1 cellular context compared by ENCODE assay signal in genomic region chr17:7572588-7573323, GRCh38.
TF ChIP-seq lines count a peak whose summit lies in the region.

No MANE protein-coding gene starts in this region.

TF ChIP-seq in HepG2, 621 proteins besides CTCF, POLR2A, EP300 and RAD21 (continued from another document and continues in another):
- 0 out of 2 replicates have a peak, but pooled peaks have one; percentile 65 for TF ChIP-seq THAP7 (CRISPR knock-in tag; IDR thresholded peaks at IDR 0.05)
- TF ChIP-seq ZNF138 (CRISPR knock-in tag; IDR thresholded peaks at IDR 0.05; ENCODE audit: low read depth): peak; percentile 93
- peak; percentile 48; the same call in 1 of the 2 replicates for TF ChIP-seq NRL (CRISPR knock-in tag; IDR thresholded peaks at IDR 0.05; ENCODE audit: borderline replicate concordance)
- TF ChIP-seq MATR3 (CRISPR knock-in tag; IDR thresholded peaks at IDR 0.05): no peak
- peak; percentile 32; the same call in 1 of the 2 replicates for TF ChIP-seq TSC22D2 (CRISPR knock-in tag; IDR thresholded peaks at IDR 0.05; ENCODE audit: borderline replicate concordance)
- peak; percentile 41; the same call in 1 of the 2 replicates for TF ChIP-seq ZNF768 (CRISPR knock-in tag; IDR thresholded peaks at IDR 0.05)
- TF ChIP-seq, protein P1, sequence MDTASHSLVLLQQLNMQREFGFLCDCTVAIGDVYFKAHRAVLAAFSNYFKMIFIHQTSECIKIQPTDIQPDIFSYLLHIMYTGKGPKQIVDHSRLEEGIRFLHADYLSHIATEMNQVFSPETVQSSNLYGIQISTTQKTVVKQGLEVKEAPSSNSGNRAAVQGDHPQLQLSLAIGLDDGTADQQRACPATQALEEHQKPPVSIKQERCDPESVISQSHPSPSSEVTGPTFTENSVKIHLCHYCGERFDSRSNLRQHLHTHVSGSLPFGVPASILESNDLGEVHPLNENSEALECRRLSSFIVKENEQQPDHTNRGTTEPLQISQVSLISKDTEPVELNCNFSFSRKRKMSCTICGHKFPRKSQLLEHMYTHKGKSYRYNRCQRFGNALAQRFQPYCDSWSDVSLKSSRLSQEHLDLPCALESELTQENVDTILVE (CRISPR knock-in tag; IDR thresholded peaks at IDR 0.05): 0 out of 2 replicates have a peak, but pooled peaks have one; percentile 15
- TF ChIP-seq ZNF562 (CRISPR knock-in tag; IDR thresholded peaks at IDR 0.05; ENCODE audit: borderline replicate concordance): no peak
- TF ChIP-seq REST (IDR thresholded peaks at IDR 0.05; ENCODE audit: borderline replicate concordance in 1 of 2, low read depth in 1 of 2, low read length in 2 of 2): peak in 1 of 2 experiments; percentile 55; a peak in 1 of 4 replicates
- 0 out of 2 replicates have a peak, but pooled peaks have one; percentile 74 for TF ChIP-seq KLF15 (CRISPR knock-in tag; IDR thresholded peaks at IDR 0.05; ENCODE audit: borderline replicate concordance)
- TF ChIP-seq TOPORS (CRISPR knock-in tag; IDR thresholded peaks at IDR 0.05): 0 out of 2 replicates have a peak, but pooled peaks have one; percentile 57
- no peak for TF ChIP-seq ZNF703 (CRISPR knock-in tag; IDR thresholded peaks at IDR 0.05; ENCODE audit: borderline replicate concordance)
- TF ChIP-seq ELF4 (CRISPR knock-in tag; IDR thresholded peaks at IDR 0.05; ENCODE audit: borderline replicate concordance): peak; percentile 99
- TF ChIP-seq RBM39 (IDR thresholded peaks at IDR 0.05; ENCODE audit: low read depth, low read length, poor library complexity, severe bottlenecking): peak; percentile 84
- no peak for TF ChIP-seq HOMEZ (CRISPR knock-in tag; IDR thresholded peaks at IDR 0.05; ENCODE audit: low read depth)
- peak; percentile 62; the same call in 1 of the 2 replicates for TF ChIP-seq ZFP82 (CRISPR knock-in tag; IDR thresholded peaks at IDR 0.05; ENCODE audit: borderline replicate concordance)
- peak; percentile 79; the same call in 1 of the 2 replicates for TF ChIP-seq ZNF317 (CRISPR knock-in tag; IDR thresholded peaks at IDR 0.05)
- no peak for TF ChIP-seq ZSCAN20 (CRISPR knock-in tag; IDR thresholded peaks at IDR 0.05; ENCODE audit: borderline replicate concordance)
- no peak for TF ChIP-seq ZSCAN21 (CRISPR knock-in tag; IDR thresholded peaks at IDR 0.05; ENCODE audit: borderline replicate concordance)
- peak; percentile 97 for TF ChIP-seq GABPB1 (CRISPR knock-in tag; IDR thresholded peaks at IDR 0.05)
- TF ChIP-seq, protein P2, sequence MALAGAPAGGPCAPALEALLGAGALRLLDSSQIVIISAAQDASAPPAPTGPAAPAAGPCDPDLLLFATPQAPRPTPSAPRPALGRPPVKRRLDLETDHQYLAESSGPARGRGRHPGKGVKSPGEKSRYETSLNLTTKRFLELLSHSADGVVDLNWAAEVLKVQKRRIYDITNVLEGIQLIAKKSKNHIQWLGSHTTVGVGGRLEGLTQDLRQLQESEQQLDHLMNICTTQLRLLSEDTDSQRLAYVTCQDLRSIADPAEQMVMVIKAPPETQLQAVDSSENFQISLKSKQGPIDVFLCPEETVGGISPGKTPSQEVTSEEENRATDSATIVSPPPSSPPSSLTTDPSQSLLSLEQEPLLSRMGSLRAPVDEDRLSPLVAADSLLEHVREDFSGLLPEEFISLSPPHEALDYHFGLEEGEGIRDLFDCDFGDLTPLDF (CRISPR knock-in tag; IDR thresholded peaks at IDR 0.05): peak; percentile 82
- TF ChIP-seq ZNF569 (CRISPR knock-in tag; IDR thresholded peaks at IDR 0.05; ENCODE audit: borderline replicate concordance): no peak
- TF ChIP-seq ZBTB10 (CRISPR knock-in tag; IDR thresholded peaks at IDR 0.05; ENCODE audit: borderline replicate concordance): no peak
- TF ChIP-seq SRSF1 (optimal IDR thresholded peaks at IDR 0.05; ENCODE audit: low read depth, low read length): no peak
- peak; percentile 56; the same call in 1 of the 2 replicates for TF ChIP-seq ZFYVE20 (CRISPR knock-in tag; IDR thresholded peaks at IDR 0.05; ENCODE audit: borderline replicate concordance, low read depth)
- TF ChIP-seq TRIM24 (CRISPR knock-in tag; IDR thresholded peaks at IDR 0.05): no peak
- TF ChIP-seq, protein P3, sequence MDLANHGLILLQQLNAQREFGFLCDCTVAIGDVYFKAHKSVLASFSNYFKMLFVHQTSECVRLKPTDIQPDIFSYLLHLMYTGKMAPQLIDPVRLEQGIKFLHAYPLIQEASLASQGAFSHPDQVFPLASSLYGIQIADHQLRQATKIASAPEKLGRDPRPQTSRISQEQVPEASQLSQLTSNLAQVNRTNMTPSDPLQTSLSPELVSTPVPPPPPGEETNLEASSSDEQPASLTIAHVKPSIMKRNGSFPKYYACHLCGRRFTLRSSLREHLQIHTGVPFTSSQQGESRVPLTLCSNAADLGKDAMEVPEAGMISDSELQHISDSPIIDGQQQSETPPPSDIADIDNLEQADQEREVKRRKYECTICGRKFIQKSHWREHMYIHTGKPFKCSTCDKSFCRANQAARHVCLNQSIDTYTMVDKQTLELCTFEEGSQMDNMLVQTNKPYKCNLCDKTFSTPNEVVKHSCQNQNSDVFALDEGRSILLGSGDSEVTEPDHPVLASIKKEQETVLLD (CRISPR knock-in tag; IDR thresholded peaks at IDR 0.05; ENCODE audit: low read depth): peak; percentile 43
- TF ChIP-seq ZFP90 (CRISPR knock-in tag; IDR thresholded peaks at IDR 0.05; ENCODE audit: borderline replicate concordance): peak; percentile 69
- no peak for TF ChIP-seq ZNF136 (CRISPR knock-in tag; IDR thresholded peaks at IDR 0.05; ENCODE audit: low read depth)
- no peak for TF ChIP-seq CBX2 (IDR thresholded peaks at IDR 0.05; ENCODE audit: low read depth, low read length)
- TF ChIP-seq CBX2 (CRISPR knock-in tag; IDR thresholded peaks at IDR 0.05; ENCODE audit: low read depth): no peak
- TF ChIP-seq NFYB (CRISPR knock-in tag; IDR thresholded peaks at IDR 0.05): peak; percentile 99
- TF ChIP-seq, protein P4, sequence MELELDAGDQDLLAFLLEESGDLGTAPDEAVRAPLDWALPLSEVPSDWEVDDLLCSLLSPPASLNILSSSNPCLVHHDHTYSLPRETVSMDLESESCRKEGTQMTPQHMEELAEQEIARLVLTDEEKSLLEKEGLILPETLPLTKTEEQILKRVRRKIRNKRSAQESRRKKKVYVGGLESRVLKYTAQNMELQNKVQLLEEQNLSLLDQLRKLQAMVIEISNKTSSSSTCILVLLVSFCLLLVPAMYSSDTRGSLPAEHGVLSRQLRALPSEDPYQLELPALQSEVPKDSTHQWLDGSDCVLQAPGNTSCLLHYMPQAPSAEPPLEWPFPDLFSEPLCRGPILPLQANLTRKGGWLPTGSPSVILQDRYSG (CRISPR knock-in tag; IDR thresholded peaks at IDR 0.05): peak; percentile 64; the same call in 1 of the 2 replicates
- no peak; the same call in 1 of the 2 replicates for TF ChIP-seq SIX4 (CRISPR knock-in tag; IDR thresholded peaks at IDR 0.05)
- no peak for TF ChIP-seq ZNF468 (CRISPR knock-in tag; IDR thresholded peaks at IDR 0.05)
- TF ChIP-seq CENPT (CRISPR knock-in tag; IDR thresholded peaks at IDR 0.05; ENCODE audit: low read depth): peak; percentile 45
- peak; percentile 96; the same call in 1 of the 2 replicates for TF ChIP-seq ZNF350 (CRISPR knock-in tag; IDR thresholded peaks at IDR 0.05; ENCODE audit: borderline replicate concordance, low read depth)
- no peak for TF ChIP-seq ARID2 (CRISPR knock-in tag; IDR thresholded peaks at IDR 0.05; ENCODE audit: borderline replicate concordance)
- TF ChIP-seq NR2C2 (CRISPR knock-in tag; IDR thresholded peaks at IDR 0.05; ENCODE audit: borderline replicate concordance): peak; percentile 36; the same call in 1 of the 2 replicates
- TF ChIP-seq ZNF839 (CRISPR knock-in tag; IDR thresholded peaks at IDR 0.05; ENCODE audit: borderline replicate concordance): no peak; the same call in 1 of the 2 replicates
- TF ChIP-seq KDM3A (CRISPR knock-in tag; IDR thresholded peaks at IDR 0.05; ENCODE audit: low read depth): no peak
- TF ChIP-seq KAT8 (CRISPR knock-in tag; IDR thresholded peaks at IDR 0.05): peak; percentile 63
- peak; percentile 92 for TF ChIP-seq ZSCAN31 (CRISPR knock-in tag; IDR thresholded peaks at IDR 0.05; ENCODE audit: low read depth)
- TF ChIP-seq MED8 (CRISPR knock-in tag; IDR thresholded peaks at IDR 0.05; ENCODE audit: insufficient replicate concordance): peak; percentile 68
- TF ChIP-seq NFKB2 (CRISPR knock-in tag; IDR thresholded peaks at IDR 0.05; ENCODE audit: borderline replicate concordance): peak; percentile 15; the same call in 1 of the 2 replicates
